Comparison of ENCODE assay signal across 33 cellular contexts in the genomic region with DNA sequence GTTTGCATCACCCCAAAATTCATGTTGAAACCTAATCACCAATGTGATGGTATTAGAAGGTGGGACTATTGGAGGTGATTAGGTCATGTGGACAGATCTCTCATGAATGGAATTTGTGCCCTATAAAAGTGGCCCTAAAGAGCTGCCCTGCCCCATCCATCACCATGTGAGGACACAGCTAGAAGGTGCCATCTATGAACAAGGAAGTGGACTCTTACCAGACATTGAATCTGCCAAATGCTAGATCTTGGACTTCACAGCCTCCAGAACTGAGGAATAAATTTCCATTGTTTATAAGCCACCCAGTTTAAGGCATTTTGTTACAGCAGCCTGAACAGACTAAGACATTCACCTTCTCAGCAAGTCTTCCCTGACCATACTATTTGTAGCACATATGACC.
"Had no signal": no experiment of that assay in that cellular context is flagged by ENCODE, and none has a peak within 500 bp of the region (broad histone marks: within the 10 kb centered on the region; RNA-seq: fewer than 3 reads in every experiment).

No MANE protein-coding gene starts in this region.

- FAIRE-seq: colon, endometrium, endothelial cell of umbilical vein, frontal cortex had no signal

- H3K27me3 Mint-ChIP-seq: activated CD4-positive, alpha-beta memory T cell treated with anti-CD3 and anti-CD28 coated beads for 36 hours; activated CD4-positive, alpha-beta T cell treated with anti-CD3 and anti-CD28 coated beads for 36 hours; activated CD4-positive, alpha-beta T cell treated with anti-CD3 and anti-CD28 coated beads, Interleukin-2, amount 10 ng/mL, durations not matched to agents 24 days and 14 days; activated CD8-positive, alpha-beta memory T cell treated with anti-CD3 and anti-CD28 coated beads, Interleukin-2, amount 10 ng/mL, durations not matched to agents 7 days and 5 days; activated naive CD4-positive, alpha-beta T cell treated with anti-CD3 and anti-CD28 coated beads, Interleukin-2, amount 50 U/mL, for 24 hours; activated naive CD8-positive, alpha-beta T cell treated with anti-CD3 and anti-CD28 coated beads for 36 hours; activated naive CD8-positive, alpha-beta T cell treated with anti-CD3 and anti-CD28 coated beads, Interleukin-2, amount 50 U/mL, for 24 hours; T-helper 17 cell had no signal

- H3K27ac Mint-ChIP-seq: activated CD4-positive, alpha-beta memory T cell treated with anti-CD3 and anti-CD28 coated beads for 36 hours; activated CD4-positive, alpha-beta T cell treated with anti-CD3 and anti-CD28 coated beads for 36 hours; activated CD4-positive, alpha-beta T cell treated with anti-CD3 and anti-CD28 coated beads, Interleukin-2, amount 10 ng/mL, durations not matched to agents 24 days and 14 days; activated CD8-positive, alpha-beta memory T cell treated with anti-CD3 and anti-CD28 coated beads, Interleukin-2, amount 10 ng/mL, durations not matched to agents 7 days and 5 days; activated CD8-positive, alpha-beta T cell treated with anti-CD3 and anti-CD28 coated beads, Interleukin-2, amount 10 ng/mL, durations not matched to agents 7 days and 5 days; activated naive CD4-positive, alpha-beta T cell treated with anti-CD3 and anti-CD28 coated beads for 36 hours; activated naive CD4-positive, alpha-beta T cell treated with anti-CD3 and anti-CD28 coated beads, Interleukin-2, amount 50 U/mL, for 24 hours; activated naive CD8-positive, alpha-beta T cell treated with anti-CD3 and anti-CD28 coated beads for 36 hours; activated naive CD8-positive, alpha-beta T cell treated with anti-CD3 and anti-CD28 coated beads, Interleukin-2, amount 50 U/mL, for 24 hours; activated T-helper 1 cell treated with anti-CD3 and anti-CD28 coated beads, Interleukin-12 subunit alpha, Interleukin-12 subunit beta, Interleukin-2, Interleukin-4 antibody, amounts not matched to agents 30 ng/mL and 10 ng/mL and 1 ng/mL, durations not matched to agents 14 hours and 24 hours and 36 hours; activated T-helper 2 cell treated with anti-CD3 and anti-CD28 coated beads, Interferon-gamma antibody, Interleukin-2, Interleukin-4, amounts not matched to agents 10 μg/mL and 5 μg/mL and 100 μg/mL, durations not matched to agents 14 hours and 24 hours and 36 hours; T-helper 17 cell; T-helper 2 cell treated with Interferon-gamma antibody and Interleukin-4, amounts not matched to agents 5 μg/mL and 100 μg/mL, for 36 hours had no signal

- DNase-seq: activated CD4-positive, alpha-beta memory T cell treated with anti-CD3 and anti-CD28 coated beads for 36 hours; activated CD4-positive, alpha-beta T cell treated with anti-CD3 and anti-CD28 coated beads for 36 hours; activated CD4-positive, alpha-beta T cell treated with anti-CD3 and anti-CD28 coated beads, Interleukin-2, amount 10 ng/mL, durations not matched to agents 24 days and 14 days; activated CD4-positive, CD25-positive, alpha-beta regulatory T cell; activated CD4-positive, CD25-positive, alpha-beta regulatory T cell treated with anti-CD3 and anti-CD28 coated beads, Interleukin-2, amount 50 U/mL, for 72 hours; activated CD8-positive, alpha-beta memory T cell treated with anti-CD3 and anti-CD28 coated beads, Interleukin-2, amount 10 ng/mL, durations not matched to agents 7 days and 5 days; activated CD8-positive, alpha-beta memory T cell treated with anti-CD3 and anti-CD28 coated beads, Interleukin-2, amount 50 U/mL, for 4 hours; activated CD8-positive, alpha-beta T cell treated with anti-CD3 and anti-CD28 coated beads, Interleukin-2, amount 10 ng/mL, durations not matched to agents 7 days and 5 days; activated effector memory CD4-positive, alpha-beta T cell treated with anti-CD3 and anti-CD28 coated beads, Interleukin-2, amount 50 U/mL, for 16 hours; activated naive CD4-positive, alpha-beta T cell treated with anti-CD3 and anti-CD28 coated beads for 36 hours; activated naive CD8-positive, alpha-beta T cell treated with anti-CD3 and anti-CD28 coated beads for 36 hours; activated naive CD8-positive, alpha-beta T cell treated with anti-CD3 and anti-CD28 coated beads, Interleukin-2, amount 50 U/mL, for 24 hours; activated T-cell treated with anti-CD3 and anti-CD28 coated beads, Interleukin-2, amount 50 U/mL, for 1 hour; activated T-cell treated with anti-CD3 and anti-CD28 coated beads, Interleukin-2, amount 50 U/mL, for 48 hours; adrenal gland; amygdala; aorta; body of pancreas; caudate nucleus; cortex of kidney; effector CD8-positive, alpha-beta T cell; esophagus squamous epithelium; head of caudate nucleus; T-helper 17 cell; T1000 had no signal

- H3K4me3 Mint-ChIP-seq: activated CD4-positive, alpha-beta memory T cell treated with anti-CD3 and anti-CD28 coated beads for 36 hours; activated CD4-positive, alpha-beta T cell treated with anti-CD3 and anti-CD28 coated beads for 36 hours; activated CD4-positive, alpha-beta T cell treated with anti-CD3 and anti-CD28 coated beads, Interleukin-2, amount 10 ng/mL, durations not matched to agents 24 days and 14 days; activated CD8-positive, alpha-beta memory T cell treated with anti-CD3 and anti-CD28 coated beads, Interleukin-2, amount 10 ng/mL, durations not matched to agents 7 days and 5 days; activated CD8-positive, alpha-beta T cell treated with anti-CD3 and anti-CD28 coated beads, Interleukin-2, amount 10 ng/mL, durations not matched to agents 7 days and 5 days; activated naive CD4-positive, alpha-beta T cell treated with anti-CD3 and anti-CD28 coated beads for 36 hours; activated naive CD4-positive, alpha-beta T cell treated with anti-CD3 and anti-CD28 coated beads, Interleukin-2, amount 50 U/mL, for 24 hours; activated naive CD8-positive, alpha-beta T cell treated with anti-CD3 and anti-CD28 coated beads for 36 hours; activated naive CD8-positive, alpha-beta T cell treated with anti-CD3 and anti-CD28 coated beads, Interleukin-2, amount 50 U/mL, for 24 hours; activated T-helper 1 cell treated with anti-CD3 and anti-CD28 coated beads, Interleukin-12 subunit alpha, Interleukin-12 subunit beta, Interleukin-2, Interleukin-4 antibody, amounts not matched to agents 30 ng/mL and 10 ng/mL and 1 ng/mL, durations not matched to agents 14 hours and 24 hours and 36 hours; T-helper 17 cell; T-helper 2 cell treated with Interferon-gamma antibody and Interleukin-4, amounts not matched to agents 5 μg/mL and 100 μg/mL, for 36 hours had no signal

- ATAC-seq: activated CD4-positive, alpha-beta T cell treated with anti-CD3 and anti-CD28 coated beads for 36 hours; activated CD8-positive, alpha-beta memory T cell treated with anti-CD3 and anti-CD28 coated beads, Interleukin-2, amount 10 ng/mL, durations not matched to agents 7 days and 5 days; activated CD8-positive, alpha-beta T cell treated with anti-CD3 and anti-CD28 coated beads, Interleukin-2, amount 10 ng/mL, durations not matched to agents 7 days and 5 days; activated naive CD8-positive, alpha-beta T cell treated with anti-CD3 and anti-CD28 coated beads, Interleukin-2, amount 50 U/mL, for 24 hours; body of pancreas; T-helper 17 cell had no signal

- H3K9me3 Mint-ChIP-seq: activated CD4-positive, alpha-beta memory T cell treated with anti-CD3 and anti-CD28 coated beads for 36 hours; activated CD4-positive, alpha-beta T cell treated with anti-CD3 and anti-CD28 coated beads, Interleukin-2, amount 10 ng/mL, durations not matched to agents 24 days and 14 days; activated naive CD4-positive, alpha-beta T cell treated with anti-CD3 and anti-CD28 coated beads for 36 hours; activated naive CD4-positive, alpha-beta T cell treated with anti-CD3 and anti-CD28 coated beads, Interleukin-2, amount 50 U/mL, for 24 hours; activated naive CD8-positive, alpha-beta T cell treated with anti-CD3 and anti-CD28 coated beads for 36 hours; activated naive CD8-positive, alpha-beta T cell treated with anti-CD3 and anti-CD28 coated beads, Interleukin-2, amount 50 U/mL, for 24 hours; activated T-helper 1 cell treated with anti-CD3 and anti-CD28 coated beads, Interleukin-12 subunit alpha, Interleukin-12 subunit beta, Interleukin-2, Interleukin-4 antibody, amounts not matched to agents 30 ng/mL and 10 ng/mL and 1 ng/mL, durations not matched to agents 14 hours and 24 hours and 36 hours had no signal

- H3K4me1 Mint-ChIP-seq: activated CD8-positive, alpha-beta memory T cell treated with anti-CD3 and anti-CD28 coated beads, Interleukin-2, amount 10 ng/mL, durations not matched to agents 7 days and 5 days had no signal
